In genomic region chr6:44475779-44476434, GRCh38 we compare ENCODE assay signal across 8 cellular contexts.
DNase-seq lines count a peak whose midpoint lies in the region; ATAC-seq and TF ChIP-seq lines count a peak whose summit lies in the region.

No MANE protein-coding gene starts in this region.

- no peaks in the 10 kb centered on the region for H3K27me3 ChIP-seq in effector memory CD4-positive, alpha-beta T cell (replicated peaks; ENCODE audit: control insufficient read depth, insufficient read depth, low read length, poor library complexity, severe bottlenecking)

- ATAC-seq in GM18907 (IDR thresholded peaks at IDR 0.05; ENCODE audit: unreplicated experiment), result peak; percentile 65
- peak; percentile 58 for ATAC-seq in HG03520 (IDR thresholded peaks at IDR 0.05; ENCODE audit: unreplicated experiment)

- POLR2A ChIA-PET in activated CD4-positive, alpha-beta memory T cell treated with anti-CD3 and anti-CD28 coated beads for 36 hours (lab: Charles Lee), result interaction anchor here (0.6 to 1.3 kb wide), 2 partner anchors 179 to 453 kb away, joined by 3 read pairs; no protein-coding TSS in a partner anchor

- TF ChIP-seq CTCF in AG09309 (IDR thresholded peaks at IDR 0.05; ENCODE audit: control insufficient read depth, insufficient read depth, low read depth, low read length, missing control alignments) (peak; percentile 99), mesothelial cell of epicardium (IDR thresholded peaks at IDR 0.05; ENCODE audit: unreplicated experiment) (peak; percentile 88)

- no peak overlapping the region for H3K27ac ChIP-seq in effector memory CD4-positive, alpha-beta T cell (ENCODE audit: insufficient read depth, low read length, poor library complexity, severe bottlenecking)

- H3K27me3 Mint-ChIP-seq in activated CD4-positive, alpha-beta memory T cell treated with anti-CD3 and anti-CD28 coated beads for 36 hours, result peaks cover 5% of the 10 kb centered on the region
- H3K27me3 Mint-ChIP-seq in mesothelial cell of epicardium (ENCODE audit: low read depth), result peaks cover 25% of the 10 kb centered on the region

- DNase-seq in AG09309 (ENCODE audit: low read depth) (no peak), NCI-H748 (lab: John Stamatoyannopoulos, UW; ENCODE audit: unreplicated experiment) (peak; percentile 87), mesothelial cell of epicardium (ENCODE audit: low spot score in 2 of 2, unreplicated experiment in 2 of 2) (peak; percentile 69 to 89)
- DNase-seq in activated CD4-positive, alpha-beta memory T cell treated with anti-CD3 and anti-CD28 coated beads for 36 hours, result peak; percentile 81
- DNase-seq in effector memory CD4-positive, alpha-beta T cell, result peak; percentile 32 to 39 (median 35)
- DNase-seq in stimulated activated CD8-positive, alpha-beta memory T cell treated with anti-CD3 and anti-CD28 coated beads, Interleukin-2, amount 100 ng/mL, for 1 hour (ENCODE audit: low read depth in 2 of 2), result peak; percentile 22 to 28

- peaks cover 6% of the 10 kb centered on the region for H3K4me1 ChIP-seq in effector memory CD4-positive, alpha-beta T cell (ENCODE audit: control insufficient read depth, insufficient read depth, low read length, poor library complexity, severe bottlenecking)

- H3K4me3 Mint-ChIP-seq in activated CD4-positive, alpha-beta memory T cell treated with anti-CD3 and anti-CD28 coated beads for 36 hours, result no peak overlapping the region
- H3K4me3 Mint-ChIP-seq in mesothelial cell of epicardium, result no peak overlapping the region

- H3K36me3 Mint-ChIP-seq in activated CD4-positive, alpha-beta memory T cell treated with anti-CD3 and anti-CD28 coated beads for 36 hours, result no peaks in the 10 kb centered on the region
- H3K36me3 Mint-ChIP-seq in mesothelial cell of epicardium, result no peaks in the 10 kb centered on the region

- H3K9me3 ChIP-seq in effector memory CD4-positive, alpha-beta T cell (ENCODE audit: control insufficient read depth, low read length), result no peaks in the 10 kb centered on the region

- H3K4me3 ChIP-seq in AG09309 (ENCODE audit: control insufficient read depth, low read depth, low read length), result no peak overlapping the region
- H3K4me3 ChIP-seq in effector memory CD4-positive, alpha-beta T cell (ENCODE audit: insufficient read depth, low read depth, low read length, poor library complexity, severe bottlenecking), result no peak overlapping the region

- H3K4me1 Mint-ChIP-seq in activated CD4-positive, alpha-beta memory T cell treated with anti-CD3 and anti-CD28 coated beads for 36 hours (ENCODE audit: low read depth), result no peaks in the 10 kb centered on the region
- peaks cover 23% of the 10 kb centered on the region for H3K4me1 Mint-ChIP-seq in mesothelial cell of epicardium

- no peaks in the 10 kb centered on the region for H3K36me3 ChIP-seq in effector memory CD4-positive, alpha-beta T cell (ENCODE audit: control insufficient read depth, insufficient read depth, low read length)

- intact Hi-C loops in activated CD4-positive, alpha-beta memory T cell treated with anti-CD3 and anti-CD28 coated beads for 36 hours (cut with micrococcal nuclease), result loop anchor here (2.0 to 10.0 kb wide), 5 partner anchors 89 to 1939 kb away; no protein-coding TSS in a partner anchor

- no peak overlapping the region for H3K27ac Mint-ChIP-seq in activated CD4-positive, alpha-beta memory T cell treated with anti-CD3 and anti-CD28 coated beads for 36 hours
- H3K27ac Mint-ChIP-seq in mesothelial cell of epicardium, result peak overlapping the region; percentile 21

- CTCF ChIA-PET in activated CD4-positive, alpha-beta memory T cell treated with anti-CD3 and anti-CD28 coated beads for 36 hours (lab: Charles Lee), result interaction anchor here (0.6 to 4.1 kb wide), 68 partner anchors 10 to 1936 kb away, joined by 3 to 60 read pairs (median 4); partner anchors contain the start of gene SUPT3H

- H3K9me3 Mint-ChIP-seq in activated CD4-positive, alpha-beta memory T cell treated with anti-CD3 and anti-CD28 coated beads for 36 hours, result no peaks in the 10 kb centered on the region
- no peaks in the 10 kb centered on the region for H3K9me3 Mint-ChIP-seq in mesothelial cell of epicardium
